Comparison of ENCODE assay signal across 22 cellular contexts in the genomic region with DNA sequence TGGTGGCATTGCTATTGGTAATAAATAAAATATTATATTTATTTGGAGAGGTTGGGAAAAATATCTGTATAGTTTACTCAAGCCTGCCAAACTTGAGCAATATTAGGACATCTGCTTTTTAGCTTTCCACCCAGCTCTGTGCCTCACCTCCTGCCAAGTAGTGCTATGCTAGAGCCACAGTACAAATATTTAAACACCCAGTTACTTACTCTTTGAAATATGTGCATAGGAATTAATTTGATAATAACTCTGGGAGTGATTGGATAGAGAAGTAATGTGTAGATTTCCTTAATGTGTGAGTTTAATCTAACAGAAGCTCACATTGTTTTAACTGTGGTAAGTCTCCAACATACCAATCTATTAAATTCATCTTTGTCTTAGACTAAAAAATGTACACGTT.
"Had no signal": no experiment of that assay in that cellular context is flagged by ENCODE, and none has a peak within 500 bp of the region (broad histone marks: within the 10 kb centered on the region; RNA-seq: fewer than 3 reads in every experiment).

No MANE protein-coding gene starts in this region.

- ATAC-seq: effector memory CD8-positive, alpha-beta T cell had no signal

- H3K9me3 ChIP-seq: right atrium auricular region, transverse colon had no signal

- H3K36me3 Mint-ChIP-seq: brain had no signal

- H3K4me3 Mint-ChIP-seq: activated T-cell treated with anti-CD3 and anti-CD28 coated beads, Interleukin-2, amount 50 U/mL, for 24 hours; brain; dendritic cell treated with granulocyte-macrophage colony-stimulating factor and Interleukin-4, amounts not matched to agents 40 ng/mL and 50 ng/mL, for 4 days; effector memory CD8-positive, alpha-beta T cell; nephron had no signal

- H3K4me1 ChIP-seq: right atrium auricular region, transverse colon had no signal

- H3K27ac Mint-ChIP-seq: activated T-cell treated with anti-CD3 and anti-CD28 coated beads, Interleukin-2, amount 50 U/mL, for 24 hours; brain; dendritic cell treated with granulocyte-macrophage colony-stimulating factor and Interleukin-4, amounts not matched to agents 40 ng/mL and 50 ng/mL, for 4 days; effector memory CD8-positive, alpha-beta T cell; nephron; progenitor cell of endocrine pancreas had no signal

- H3K4me3 ChIP-seq: right atrium auricular region, transverse colon had no signal

- H3K36me3 ChIP-seq: right atrium auricular region, transverse colon had no signal

- H3K27me3 ChIP-seq: right atrium auricular region, transverse colon had no signal

- DNase-seq: activated CD4-positive, CD25-positive, alpha-beta regulatory T cell treated with anti-CD3 and anti-CD28 coated beads, Interleukin-2, amount 50 U/mL, for 72 hours; activated naive CD4-positive, alpha-beta T cell treated with anti-CD3 and anti-CD28 coated beads, Interleukin-2, amount 50 U/mL, for 16 hours; activated T-cell treated with anti-CD3 and anti-CD28 coated beads, Interleukin-2, amount 50 U/mL, for 24 hours; amniotic stem cell; cerebellar nuclear complex; effector memory CD8-positive, alpha-beta T cell; glutamatergic neuron; hypothalamus; mesendoderm; occipital lobe; small intestine; stimulated activated CD4-positive, alpha-beta T cell treated with anti-CD3 and anti-CD28 coated beads, Interleukin-4, amount 100 ng/mL, for 24 hours; stimulated activated naive CD4-positive, alpha-beta T cell; substantia nigra; T-helper 1 cell; T1000; transverse colon had no signal

- H3K4me1 Mint-ChIP-seq: nephron had no signal

- H3K27me3 Mint-ChIP-seq: activated T-cell treated with anti-CD3 and anti-CD28 coated beads, Interleukin-2, amount 50 U/mL, for 24 hours; dendritic cell treated with granulocyte-macrophage colony-stimulating factor and Interleukin-4, amounts not matched to agents 40 ng/mL and 50 ng/mL, for 4 days; effector memory CD8-positive, alpha-beta T cell; progenitor cell of endocrine pancreas had no signal

- H3K9me3 Mint-ChIP-seq: activated T-cell treated with anti-CD3 and anti-CD28 coated beads, Interleukin-2, amount 50 U/mL, for 24 hours; brain; dendritic cell treated with granulocyte-macrophage colony-stimulating factor and Interleukin-4, amounts not matched to agents 40 ng/mL and 50 ng/mL, for 4 days; effector memory CD8-positive, alpha-beta T cell; nephron had no signal

- H3K27ac ChIP-seq: right atrium auricular region, transverse colon had no signal
